Comparison of ENCODE assay signal across 8 cellular contexts in genomic region chr18:61606759-61607158, GRCh38.
DNase-seq lines count a peak whose midpoint lies in the region; TF ChIP-seq lines count a peak whose summit lies in the region.

No MANE protein-coding gene starts in this region.

- no peak overlapping the region for H3K14ac ChIP-seq in neuronal stem cell (ENCODE audit: low read length)

- peak overlapping the region; percentile 40 for H3K18ac ChIP-seq in neuronal stem cell (ENCODE audit: low read length)

- H3K27me3 ChIP-seq in fibroblast of lung (ENCODE audit: control insufficient read depth, insufficient read depth, low read length) (no peaks in the 10 kb centered on the region), neuronal stem cell (ENCODE audit: control insufficient read depth in 3 of 3, insufficient read depth in 3 of 3, low read depth in 1 of 3, low read length in 3 of 3) (no peaks in the 10 kb centered on the region)

- peak overlapping the region; percentile 65 for H2AFZ ChIP-seq in fibroblast of lung (ENCODE audit: low read length)
- peak overlapping the region; percentile 90 for H2AFZ ChIP-seq in neuronal stem cell (ENCODE audit: low read length)

- no peak overlapping the region for H2BK12ac ChIP-seq in neuronal stem cell (ENCODE audit: low read length)

- no peaks in the 10 kb centered on the region for H3K36me3 ChIP-seq in fibroblast of lung (ENCODE audit: control insufficient read depth, insufficient read depth, low read length)
- no peaks in the 10 kb centered on the region for H3K36me3 ChIP-seq in neuronal stem cell (replicated peaks in 1 of 2; ENCODE audit: control insufficient read depth in 2 of 2, insufficient read depth in 2 of 2, low read length in 2 of 2)

- H2BK120ac ChIP-seq in neuronal stem cell (ENCODE audit: low read depth, low read length) = no peak overlapping the region

- H3K9me3 ChIP-seq in fibroblast of lung (ENCODE audit: control insufficient read depth, insufficient read depth, low read depth, low read length) (no peaks in the 10 kb centered on the region), neuronal stem cell (replicated peaks in 1 of 2; ENCODE audit: control insufficient read depth in 2 of 2, insufficient read depth in 1 of 2, low read depth in 1 of 2, low read length in 2 of 2) (peaks cover 3 to 5% of the 10 kb centered on the region in 2 donors)

- WGBS in neuronal stem cell (ENCODE audit: extremely low coverage in 2 of 2, insufficient read length in 2 of 2, insufficient replicate concordance in 1 of 2), 2 donors = no CpG with 5 or more reads among the region's 5 CpGs

- H3K9ac ChIP-seq in fibroblast of lung (ENCODE audit: insufficient read depth, low read length) = peak overlapping the region; percentile 64
- H3K9ac ChIP-seq in neuronal stem cell (ENCODE audit: low read depth, low read length, poor library complexity) = no peak overlapping the region

- H3K79me2 ChIP-seq in fibroblast of lung (ENCODE audit: control insufficient read depth, insufficient read depth, low read length) = peaks cover 13% of the 10 kb centered on the region

- H2AK5ac ChIP-seq in neuronal stem cell (ENCODE audit: low read depth, low read length) = no peak overlapping the region

- in situ Hi-C loops in GM13976 (cut with MboI; ENCODE audit: low sequenced_read_pairs, unreplicated experiment) = no loop called here

- H3K27ac ChIP-seq in fibroblast of lung (ENCODE audit: insufficient read depth, low read length) = peak overlapping the region; percentile 93
- no peak overlapping the region for H3K27ac ChIP-seq in neuronal stem cell (replicated peaks; ENCODE audit: low read length)

- no peaks in the 10 kb centered on the region for H3K79me1 ChIP-seq in neuronal stem cell (ENCODE audit: low read depth, low read length)

- no peak overlapping the region for H4K91ac ChIP-seq in neuronal stem cell (ENCODE audit: low read depth, low read length, poor library complexity)

- peak; percentile 94 for DNase-seq in Daoy (ENCODE audit: low read depth)
- DNase-seq in RPMI7951 (ENCODE audit: low read depth) = peak; percentile 95
- DNase-seq in fibroblast of lung (ENCODE audit: low read depth in 2 of 2) = peak; percentile 84 to 92
- peak; percentile 2 for DNase-seq in neuronal stem cell (ENCODE audit: low spot score)
- DNase-seq in NCI-H1417 (lab: John Stamatoyannopoulos, UW) = no peak
- DNase-seq in T-helper 2 cell = no peak
- no peak for DNase-seq in NCI-H1417 treated with DMSO at 0.1 percent for 48 hours (lab: John Stamatoyannopoulos, UW)
- no peak for DNase-seq in GM13976 (ENCODE audit: low spot score)

- no peak overlapping the region for H2BK5ac ChIP-seq in neuronal stem cell (ENCODE audit: low read length)

- peak overlapping the region; percentile 56 to 69 (median 64) for H3K4me3 ChIP-seq in fibroblast of lung (replicated peaks in 1 of 4; ENCODE audit: control extremely low read depth in 1 of 4, insufficient read depth in 1 of 4, low read depth in 3 of 4, low read length in 4 of 4)
- H3K4me3 ChIP-seq in neuronal stem cell (ENCODE audit: low read length in 2 of 2) = peak overlapping the region in 1 of 2 donors; percentile 18

- H3K4me1 ChIP-seq in fibroblast of lung (ENCODE audit: control insufficient read depth, extremely low read depth, insufficient read depth, low read length) (peaks cover 14% of the 10 kb centered on the region), neuronal stem cell (ENCODE audit: control insufficient read depth in 2 of 2, insufficient read depth in 1 of 2, low read depth in 1 of 2, low read length in 2 of 2) (peaks cover 6 to 7% of the 10 kb centered on the region in 2 donors)

- peak overlapping the region; percentile 92 for H3K4me2 ChIP-seq in fibroblast of lung (ENCODE audit: extremely low read depth, insufficient read depth, low read length)
- peak overlapping the region; percentile 36 for H3K4me2 ChIP-seq in neuronal stem cell (ENCODE audit: insufficient read depth, low read length, poor library complexity, severe bottlenecking)

- H2BK15ac ChIP-seq in neuronal stem cell (ENCODE audit: low read length) = no peak overlapping the region

- H3K23ac ChIP-seq in neuronal stem cell (ENCODE audit: low read depth, low read length, poor library complexity) = no peak overlapping the region

- H3K4ac ChIP-seq in neuronal stem cell (ENCODE audit: low read length) = no peak overlapping the region

- no peak for TF ChIP-seq CTCF in fibroblast of lung (conservative IDR thresholded peaks at IDR 0.05 in 1 of 2, IDR thresholded peaks at IDR 0.05 in 1 of 2; ENCODE audit: low read depth in 1 of 2, low read length in 2 of 2)
- no peak for TF ChIP-seq CTCF in GM13976 (IDR thresholded peaks at IDR 0.05; ENCODE audit: borderline replicate concordance, control extremely low read depth, extremely low read depth, insufficient read depth, missing control alignments)

- H4K8ac ChIP-seq in neuronal stem cell (ENCODE audit: low read depth, low read length) = no peak overlapping the region

- H4K20me1 ChIP-seq in fibroblast of lung (ENCODE audit: control insufficient read depth, extremely low read depth, insufficient read depth, low read length) = no peaks in the 10 kb centered on the region

Comparison
In these comparisons a context has a peak if more than half of its experiments do, and no peak if none do; other contexts are left out.
1. DNase-seq: peak in Daoy (single experiment), RPMI7951 (single experiment), fibroblast of lung (2 of 2) and neuronal stem cell (single experiment); none in NCI-H1417 (0 of 3), T-helper 2 cell (0 of 5), NCI-H1417 treated with DMSO at 0.1 percent for 48 hours (single experiment) and GM13976 (single experiment).